ENCODE assay signal across 38 cellular contexts in the genomic region with DNA sequence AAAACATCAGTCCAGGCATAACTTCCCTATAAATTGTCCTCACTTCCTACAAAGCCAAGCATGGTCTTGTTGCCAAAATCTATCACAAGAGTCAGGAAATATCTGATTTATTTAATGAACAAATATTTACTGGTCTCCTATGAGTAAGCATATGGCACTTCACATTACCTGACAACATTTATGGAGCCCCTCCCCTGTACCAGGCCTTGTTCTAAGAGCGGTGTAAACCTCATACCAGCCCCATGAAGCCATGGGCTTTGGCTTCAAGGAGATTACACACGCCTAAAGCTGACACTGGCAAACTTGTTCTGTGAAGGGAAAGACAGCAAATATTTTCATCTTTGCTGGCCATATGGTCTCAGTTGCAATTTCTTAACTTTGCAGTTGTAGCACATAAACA.
"Had no signal": no experiment of that assay in that cellular context is flagged by ENCODE, and none has a peak within 500 bp of the region (broad histone marks: within the 10 kb centered on the region; RNA-seq: fewer than 3 reads in every experiment).

No MANE protein-coding gene starts in this region.

- H3K4me3 ChIP-seq: MG63, PC-9 had no signal

- H3K36me3 ChIP-seq: MG63 had no signal

- ATAC-seq: activated T-cell treated with anti-CD3 and anti-CD28 coated beads, Interleukin-2, amount 50 U/mL, for 72 hours; activated T-helper 17 cell treated with anti-CD3 and anti-CD28 coated beads, Interleukin-2, amount 50 U/mL, for 72 hours; Right ventricle myocardium inferior; SK-N-SH treated with all-trans-retinoic acid at 6 μM for 48 hours; T-cell; T-helper 17 cell had no signal

- H3K27ac ChIP-seq: PC-9, RWPE1, VCaP had no signal

- H3K9me3 ChIP-seq: MG63 had no signal

- H3K27me3 ChIP-seq: MG63 had no signal

- DNase-seq: activated B cell treated with CpG ODN at 0.5 μM for 24 hours; activated CD4-positive, alpha-beta memory T cell treated with anti-CD3 and anti-CD28 coated beads, Interleukin-2, amount 10 ng/mL, durations not matched to agents 7 days and 5 days; activated CD4-positive, alpha-beta T cell treated with anti-CD3 and anti-CD28 coated beads for 4 hours; activated CD4-positive, alpha-beta T cell treated with anti-CD3 and anti-CD28 coated beads, Interleukin-2, amount 50 U/mL, for 1 hour; activated CD4-positive, CD25-positive, alpha-beta regulatory T cell treated with anti-CD3 and anti-CD28 coated beads, Interleukin-2, amount 50 U/mL, for 72 hours; activated CD8-positive, alpha-beta memory T cell treated with anti-CD3 and anti-CD28 coated beads for 24 hours; activated effector memory CD4-positive, alpha-beta T cell treated with anti-CD3 and anti-CD28 coated beads, Interleukin-2, amount 50 U/mL, for 16 hours; activated naive CD4-positive, alpha-beta T cell; activated naive CD4-positive, alpha-beta T cell treated with anti-CD3 and anti-CD28 coated beads, Interleukin-2, amount 50 U/mL, for 16 hours; activated naive CD8-positive, alpha-beta T cell treated with anti-CD3 and anti-CD28 coated beads for 36 hours; activated T-cell treated with anti-CD3 and anti-CD28 coated beads, Interleukin-2, amount 50 U/mL, for 1 hour; activated T-cell treated with anti-CD3 and anti-CD28 coated beads, Interleukin-2, amount 50 U/mL, for 72 hours; amniotic stem cell; aorta; caudate nucleus; Karpas-422; KBM-7; MG63; NCI-H1092; NCI-H1436 treated with DMSO at 0.1 percent for 48 hours; NCI-H1694 treated with DMSO at 0.1 percent for 48 hours; NCI-H2081; NCI-H2171 treated with DMSO at 0.1 percent for 48 hours; NCI-H2227 treated with DMSO at 0.1 percent for 48 hours; NCI-H446; NCI-H510A treated with DMSO at 0.1 percent for 48 hours; NCI-H526 treated with DMSO at 0.1 percent for 48 hours; NCI-H774; NK-92 treated with Interleukin-12 subunit alpha and Interleukin-12 subunit beta, amount 100 ng/mL, for 24 hours; SIG-M5; T-cell; T-helper 17 cell had no signal
